14 cellular contexts compared by ENCODE assay signal in the genomic region with DNA sequence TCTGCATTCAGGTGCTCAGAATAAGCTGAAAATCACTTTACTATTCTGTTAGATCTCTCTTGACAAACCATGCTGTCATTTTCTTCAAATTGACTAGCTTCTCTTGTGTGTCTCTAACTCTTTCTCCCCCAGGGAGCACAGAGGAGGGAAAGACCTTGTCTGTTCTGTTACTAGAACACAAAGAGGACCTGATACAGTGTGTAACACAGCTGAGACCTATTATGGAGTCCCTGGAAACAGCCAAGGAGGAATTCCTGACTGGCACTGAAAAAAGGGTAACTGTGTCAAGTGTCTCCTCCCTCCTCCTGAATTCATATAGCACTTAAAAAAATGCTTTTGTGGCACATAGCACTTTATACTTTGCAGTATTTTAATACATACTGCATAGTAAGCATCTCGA. TPM values are rescaled to one million over a fixed set of nuclear protein-coding genes. Genes with fewer than 3 reads are reported as not detected.
DNase-seq lines count a peak whose midpoint lies in the region; ATAC-seq and TF ChIP-seq lines count a peak whose summit lies in the region.
"Had no signal": no experiment of that assay in that cellular context is flagged by ENCODE, and none has a peak within 500 bp of the region (broad histone marks: within the 10 kb centered on the region; RNA-seq: fewer than 3 reads in every experiment).

No MANE protein-coding gene starts in this region.

- no peak overlapping the region for H3K4me2 ChIP-seq in MM.1S (ENCODE audit: low read depth, low read length)
- H3K4me2 ChIP-seq: GM23338 had no signal

- ATAC-seq in left lung (peak; percentile 20), GM18498 (IDR thresholded peaks at IDR 0.05; ENCODE audit: unreplicated experiment) (no peak)
- ATAC-seq: GM23338, HCT116, HepG2 had no signal

- in situ Hi-C loops in GM13976 (cut with MboI; ENCODE audit: low sequenced_read_pairs, unreplicated experiment), result no loop called here

- H3K4me1 Mint-ChIP-seq in osteocyte (ENCODE audit: unreplicated experiment), result peaks cover 62% of the 10 kb centered on the region

- peaks cover 52% of the 10 kb centered on the region for H3K4me1 ChIP-seq in MM.1S (ENCODE audit: low read length)
- peaks cover 36% of the 10 kb centered on the region for H3K4me1 ChIP-seq in adipocyte (ENCODE audit: control insufficient read depth, insufficient read depth, low read length)
- H3K4me1 ChIP-seq in left lung, result peaks cover 11 to 16% of the 10 kb centered on the region in 2 donors
- peaks cover 12% of the 10 kb centered on the region for H3K4me1 ChIP-seq in BE2C

- no peak overlapping the region for H3K4me3 Mint-ChIP-seq in osteocyte (ENCODE audit: unreplicated experiment)
- H3K4me3 Mint-ChIP-seq: CD4-positive, alpha-beta T cell; GM23338; IgD-negative memory B cell had no signal

- H3K27ac ChIP-seq in MM.1S (ENCODE audit: low read length) (peak overlapping the region; percentile 22; the same call in 1 of the 2 replicates), left lung (no peak overlapping the region)
- H3K27ac ChIP-seq: C4-2B had no signal

- H4K20me1 ChIP-seq in MM.1S (ENCODE audit: insufficient read depth, low read length), result no peaks in the 10 kb centered on the region

- peaks cover 20% of the 10 kb centered on the region for H3K36me3 Mint-ChIP-seq in osteocyte (ENCODE audit: unreplicated experiment)

- H3K27me3 Mint-ChIP-seq in osteocyte (ENCODE audit: unreplicated experiment), result no peaks in the 10 kb centered on the region
- H3K27me3 Mint-ChIP-seq: CD4-positive, alpha-beta T cell; IgD-negative memory B cell had no signal

- H3K9me3 ChIP-seq in MM.1S (replicated peaks; ENCODE audit: insufficient read depth, low read length), result no peaks in the 10 kb centered on the region
- H3K9me3 ChIP-seq in adipocyte (ENCODE audit: control insufficient read depth, low read length), result no peaks in the 10 kb centered on the region
- H3K9me3 ChIP-seq in left lung, result no peaks in the 10 kb centered on the region
- H3K9me3 ChIP-seq in BE2C, result no peaks in the 10 kb centered on the region
- H3K9me3 ChIP-seq: Caco-2 had no signal

- intact Hi-C loops in left lung (cut with DNase I), result no loop called here

- H3K9ac ChIP-seq in MM.1S (ENCODE audit: low read length), result no peak overlapping the region
- no peak overlapping the region for H3K9ac ChIP-seq in adipocyte (ENCODE audit: low read length)

- H3K9me2 ChIP-seq in MM.1S (replicated peaks; ENCODE audit: insufficient read depth, low read length), result no peaks in the 10 kb centered on the region

- no peaks in the 10 kb centered on the region for H3K27me3 ChIP-seq in MM.1S (replicated peaks; ENCODE audit: insufficient read depth, low read length)
- H3K27me3 ChIP-seq in adipocyte (replicated peaks; ENCODE audit: control insufficient read depth, insufficient read depth, low read length), result no peaks in the 10 kb centered on the region
- H3K27me3 ChIP-seq in left lung, result no peaks in the 10 kb centered on the region
- no peaks in the 10 kb centered on the region for H3K27me3 ChIP-seq in BE2C

- peak overlapping the region; percentile 66 for H3K27ac Mint-ChIP-seq in osteocyte (ENCODE audit: unreplicated experiment)
- H3K27ac Mint-ChIP-seq: CD4-positive, alpha-beta T cell; GM23338; IgD-negative memory B cell had no signal

- DNase-seq in MM.1S, result peak; percentile 24
- DNase-seq in adipocyte (ENCODE audit: low read depth), result peak; percentile 22
- no peak for DNase-seq in left lung
- DNase-seq in osteocyte (ENCODE audit: extremely low spot score, unreplicated experiment), result no peak
- no peak for DNase-seq in BE2C
- no peak for DNase-seq in GM13976 (ENCODE audit: low spot score)
- DNase-seq: Caco-2; CD4-positive, alpha-beta T cell had no signal

- no peak for TF ChIP-seq CTCF in MM.1S (IDR thresholded peaks at IDR 0.05; ENCODE audit: low read length)
- TF ChIP-seq CTCF in left lung (IDR thresholded peaks at IDR 0.05), result no peak
- no peak for TF ChIP-seq CTCF in osteocyte (IDR thresholded peaks at IDR 0.05)
- TF ChIP-seq CTCF in BE2C (IDR thresholded peaks at IDR 0.05; ENCODE audit: low read depth, low read length), result no peak
- no peak for TF ChIP-seq CTCF in GM13976 (IDR thresholded peaks at IDR 0.05; ENCODE audit: borderline replicate concordance, control extremely low read depth, extremely low read depth, insufficient read depth, missing control alignments)

- 0 out of 2 replicates have a peak, but pooled peaks cover 10% of the 10 kb centered on the region for H3K36me3 ChIP-seq in MM.1S (replicated peaks; ENCODE audit: insufficient read depth, low read length)
- H3K36me3 ChIP-seq in adipocyte (ENCODE audit: control insufficient read depth, insufficient read depth, low read length, severe bottlenecking), result peaks cover 14% of the 10 kb centered on the region
- peaks cover 0 to 29% of the 10 kb centered on the region in 2 donors for H3K36me3 ChIP-seq in left lung
- H3K36me3 ChIP-seq in BE2C, result peaks cover 5% of the 10 kb centered on the region; the same call in 1 of the 2 replicates

- H3F3A ChIP-seq in MM.1S (ENCODE audit: insufficient read depth, low read length), result peaks cover 3% of the 10 kb centered on the region

- no peak overlapping the region for H3K4me3 ChIP-seq in MM.1S (ENCODE audit: low read length)
- no peak overlapping the region for H3K4me3 ChIP-seq in adipocyte (ENCODE audit: low read length)
- H3K4me3 ChIP-seq in left lung, result no peak overlapping the region
- H3K4me3 ChIP-seq in BE2C (ENCODE audit: low read depth, low read length), result no peak overlapping the region
- H3K4me3 ChIP-seq: GM23338 had no signal

- no peak overlapping the region for H2AFZ ChIP-seq in MM.1S (ENCODE audit: low read length)
- H2AFZ ChIP-seq: GM23338 had no signal

- H3K9me3 Mint-ChIP-seq in osteocyte (ENCODE audit: unreplicated experiment), result no peaks in the 10 kb centered on the region
- H3K9me3 Mint-ChIP-seq: CD4-positive, alpha-beta T cell; GM23338; IgD-negative memory B cell had no signal

- H3K79me2 ChIP-seq in MM.1S (ENCODE audit: low read length), result peaks cover 14% of the 10 kb centered on the region

RNA-seq across cellular contexts. Expression of gene ZBTB40, which starts 50.5 kb away (rescaled TPM):
- total RNA-seq in left lung, result 10 to 100 TPM; 19.6 to 20.6 TPM
- 22.5 and 23.6 TPM in 2 replicates for total RNA-seq in osteocyte
- 10.7 TPM for polyA plus RNA-seq in BE2C (2012; ENCODE audit: insufficient read depth, insufficient read length, low read depth)

Comparison
In these comparisons a context has a peak if more than half of its experiments do, and no peak if none do; other contexts are left out.
1. DNase-seq: peak in MM.1S (single experiment) and adipocyte (single experiment); none in left lung (0 of 2), osteocyte (single experiment), BE2C (single experiment) and GM13976 (single experiment).